In the genomic region with DNA sequence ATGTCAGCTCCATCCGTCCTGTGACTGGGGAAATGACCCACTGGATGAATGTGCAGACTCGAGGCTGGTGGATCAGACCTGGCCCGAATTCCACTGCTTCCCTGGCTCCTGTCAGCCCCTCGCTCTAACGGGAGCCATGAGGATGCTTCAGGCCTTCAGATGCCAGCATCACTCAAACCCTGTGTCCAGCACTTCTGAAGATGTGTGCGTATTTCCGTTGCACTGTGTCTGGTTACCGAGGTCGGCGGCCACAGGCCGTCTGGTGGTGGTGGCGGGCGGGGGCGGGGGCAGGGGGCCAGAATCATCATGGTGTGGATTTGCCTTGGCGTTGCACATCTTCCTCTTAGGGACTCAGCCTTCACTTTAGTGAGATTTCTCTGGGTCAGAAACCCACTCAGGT, we compare ENCODE assay signal across 1 cellular context.
TF ChIP-seq lines count a peak whose summit lies in the region.

No MANE protein-coding gene starts in this region.

TF ChIP-seq in GM12878, 131 proteins besides CTCF, POLR2A, EP300 and RAD21:
- TF ChIP-seq HCFC1 (IDR thresholded peaks at IDR 0.05; ENCODE audit: low read length) (no peak), TCF12 (IDR thresholded peaks at IDR 0.05; ENCODE audit: low read depth, low read length) (no peak), CBFB (IDR thresholded peaks at IDR 0.05; ENCODE audit: low read depth) (no peak), PAX8 (IDR thresholded peaks at IDR 0.05) (no peak), RB1 (IDR thresholded peaks at IDR 0.05; ENCODE audit: borderline replicate concordance) (no peak), MTA3 (IDR thresholded peaks at IDR 0.05; ENCODE audit: borderline replicate concordance, low read length) (no peak), EZH2 (IDR thresholded peaks at IDR 0.05; ENCODE audit: borderline replicate concordance, control insufficient read depth, low read depth, low read length) (no peak), KAT2A (conservative IDR thresholded peaks at IDR 0.05; ENCODE audit: control insufficient read depth, low read depth, low read length) (no peak), HDAC2 (IDR thresholded peaks at IDR 0.05) (no peak), IKZF2 (IDR thresholded peaks at IDR 0.05) (no peak)
- TF ChIP-seq, protein P1, sequence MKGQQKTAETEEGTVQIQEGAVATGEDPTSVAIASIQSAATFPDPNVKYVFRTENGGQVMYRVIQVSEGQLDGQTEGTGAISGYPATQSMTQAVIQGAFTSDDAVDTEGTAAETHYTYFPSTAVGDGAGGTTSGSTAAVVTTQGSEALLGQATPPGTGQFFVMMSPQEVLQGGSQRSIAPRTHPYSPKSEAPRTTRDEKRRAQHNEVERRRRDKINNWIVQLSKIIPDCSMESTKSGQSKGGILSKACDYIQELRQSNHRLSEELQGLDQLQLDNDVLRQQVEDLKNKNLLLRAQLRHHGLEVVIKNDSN (IDR thresholded peaks at IDR 0.05; ENCODE audit: borderline replicate concordance, extremely low read length, insufficient read depth, low read depth, low read length) = no peak
- TF ChIP-seq, protein P2, sequence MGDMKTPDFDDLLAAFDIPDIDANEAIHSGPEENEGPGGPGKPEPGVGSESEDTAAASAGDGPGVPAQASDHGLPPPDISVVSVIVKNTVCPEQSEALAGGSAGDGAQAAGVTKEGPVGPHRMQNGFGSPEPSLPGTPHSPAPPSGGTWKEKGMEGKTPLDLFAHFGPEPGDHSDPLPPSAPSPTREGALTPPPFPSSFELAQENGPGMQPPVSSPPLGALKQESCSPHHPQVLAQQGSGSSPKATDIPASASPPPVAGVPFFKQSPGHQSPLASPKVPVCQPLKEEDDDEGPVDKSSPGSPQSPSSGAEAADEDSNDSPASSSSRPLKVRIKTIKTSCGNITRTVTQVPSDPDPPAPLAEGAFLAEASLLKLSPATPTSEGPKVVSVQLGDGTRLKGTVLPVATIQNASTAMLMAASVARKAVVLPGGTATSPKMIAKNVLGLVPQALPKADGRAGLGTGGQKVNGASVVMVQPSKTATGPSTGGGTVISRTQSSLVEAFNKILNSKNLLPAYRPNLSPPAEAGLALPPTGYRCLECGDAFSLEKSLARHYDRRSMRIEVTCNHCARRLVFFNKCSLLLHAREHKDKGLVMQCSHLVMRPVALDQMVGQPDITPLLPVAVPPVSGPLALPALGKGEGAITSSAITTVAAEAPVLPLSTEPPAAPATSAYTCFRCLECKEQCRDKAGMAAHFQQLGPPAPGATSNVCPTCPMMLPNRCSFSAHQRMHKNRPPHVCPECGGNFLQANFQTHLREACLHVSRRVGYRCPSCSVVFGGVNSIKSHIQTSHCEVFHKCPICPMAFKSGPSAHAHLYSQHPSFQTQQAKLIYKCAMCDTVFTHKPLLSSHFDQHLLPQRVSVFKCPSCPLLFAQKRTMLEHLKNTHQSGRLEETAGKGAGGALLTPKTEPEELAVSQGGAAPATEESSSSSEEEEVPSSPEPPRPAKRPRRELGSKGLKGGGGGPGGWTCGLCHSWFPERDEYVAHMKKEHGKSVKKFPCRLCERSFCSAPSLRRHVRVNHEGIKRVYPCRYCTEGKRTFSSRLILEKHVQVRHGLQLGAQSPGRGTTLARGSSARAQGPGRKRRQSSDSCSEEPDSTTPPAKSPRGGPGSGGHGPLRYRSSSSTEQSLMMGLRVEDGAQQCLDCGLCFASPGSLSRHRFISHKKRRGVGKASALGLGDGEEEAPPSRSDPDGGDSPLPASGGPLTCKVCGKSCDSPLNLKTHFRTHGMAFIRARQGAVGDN (IDR thresholded peaks at IDR 0.05) = no peak
- TF ChIP-seq, protein P3, sequence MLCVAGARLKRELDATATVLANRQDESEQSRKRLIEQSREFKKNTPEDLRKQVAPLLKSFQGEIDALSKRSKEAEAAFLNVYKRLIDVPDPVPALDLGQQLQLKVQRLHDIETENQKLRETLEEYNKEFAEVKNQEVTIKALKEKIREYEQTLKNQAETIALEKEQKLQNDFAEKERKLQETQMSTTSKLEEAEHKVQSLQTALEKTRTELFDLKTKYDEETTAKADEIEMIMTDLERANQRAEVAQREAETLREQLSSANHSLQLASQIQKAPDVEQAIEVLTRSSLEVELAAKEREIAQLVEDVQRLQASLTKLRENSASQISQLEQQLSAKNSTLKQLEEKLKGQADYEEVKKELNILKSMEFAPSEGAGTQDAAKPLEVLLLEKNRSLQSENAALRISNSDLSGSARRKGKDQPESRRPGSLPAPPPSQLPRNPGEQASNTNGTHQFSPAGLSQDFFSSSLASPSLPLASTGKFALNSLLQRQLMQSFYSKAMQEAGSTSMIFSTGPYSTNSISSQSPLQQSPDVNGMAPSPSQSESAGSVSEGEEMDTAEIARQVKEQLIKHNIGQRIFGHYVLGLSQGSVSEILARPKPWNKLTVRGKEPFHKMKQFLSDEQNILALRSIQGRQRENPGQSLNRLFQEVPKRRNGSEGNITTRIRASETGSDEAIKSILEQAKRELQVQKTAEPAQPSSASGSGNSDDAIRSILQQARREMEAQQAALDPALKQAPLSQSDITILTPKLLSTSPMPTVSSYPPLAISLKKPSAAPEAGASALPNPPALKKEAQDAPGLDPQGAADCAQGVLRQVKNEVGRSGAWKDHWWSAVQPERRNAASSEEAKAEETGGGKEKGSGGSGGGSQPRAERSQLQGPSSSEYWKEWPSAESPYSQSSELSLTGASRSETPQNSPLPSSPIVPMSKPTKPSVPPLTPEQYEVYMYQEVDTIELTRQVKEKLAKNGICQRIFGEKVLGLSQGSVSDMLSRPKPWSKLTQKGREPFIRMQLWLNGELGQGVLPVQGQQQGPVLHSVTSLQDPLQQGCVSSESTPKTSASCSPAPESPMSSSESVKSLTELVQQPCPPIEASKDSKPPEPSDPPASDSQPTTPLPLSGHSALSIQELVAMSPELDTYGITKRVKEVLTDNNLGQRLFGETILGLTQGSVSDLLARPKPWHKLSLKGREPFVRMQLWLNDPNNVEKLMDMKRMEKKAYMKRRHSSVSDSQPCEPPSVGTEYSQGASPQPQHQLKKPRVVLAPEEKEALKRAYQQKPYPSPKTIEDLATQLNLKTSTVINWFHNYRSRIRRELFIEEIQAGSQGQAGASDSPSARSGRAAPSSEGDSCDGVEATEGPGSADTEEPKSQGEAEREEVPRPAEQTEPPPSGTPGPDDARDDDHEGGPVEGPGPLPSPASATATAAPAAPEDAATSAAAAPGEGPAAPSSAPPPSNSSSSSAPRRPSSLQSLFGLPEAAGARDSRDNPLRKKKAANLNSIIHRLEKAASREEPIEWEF (IDR thresholded peaks at IDR 0.05; ENCODE audit: insufficient replicate concordance, low read depth, low read length) = no peak
- TF ChIP-seq, protein P4, sequence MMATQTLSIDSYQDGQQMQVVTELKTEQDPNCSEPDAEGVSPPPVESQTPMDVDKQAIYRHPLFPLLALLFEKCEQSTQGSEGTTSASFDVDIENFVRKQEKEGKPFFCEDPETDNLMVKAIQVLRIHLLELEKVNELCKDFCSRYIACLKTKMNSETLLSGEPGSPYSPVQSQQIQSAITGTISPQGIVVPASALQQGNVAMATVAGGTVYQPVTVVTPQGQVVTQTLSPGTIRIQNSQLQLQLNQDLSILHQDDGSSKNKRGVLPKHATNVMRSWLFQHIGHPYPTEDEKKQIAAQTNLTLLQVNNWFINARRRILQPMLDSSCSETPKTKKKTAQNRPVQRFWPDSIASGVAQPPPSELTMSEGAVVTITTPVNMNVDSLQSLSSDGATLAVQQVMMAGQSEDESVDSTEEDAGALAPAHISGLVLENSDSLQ (IDR thresholded peaks at IDR 0.05) = no peak
- TF ChIP-seq, protein P5, sequence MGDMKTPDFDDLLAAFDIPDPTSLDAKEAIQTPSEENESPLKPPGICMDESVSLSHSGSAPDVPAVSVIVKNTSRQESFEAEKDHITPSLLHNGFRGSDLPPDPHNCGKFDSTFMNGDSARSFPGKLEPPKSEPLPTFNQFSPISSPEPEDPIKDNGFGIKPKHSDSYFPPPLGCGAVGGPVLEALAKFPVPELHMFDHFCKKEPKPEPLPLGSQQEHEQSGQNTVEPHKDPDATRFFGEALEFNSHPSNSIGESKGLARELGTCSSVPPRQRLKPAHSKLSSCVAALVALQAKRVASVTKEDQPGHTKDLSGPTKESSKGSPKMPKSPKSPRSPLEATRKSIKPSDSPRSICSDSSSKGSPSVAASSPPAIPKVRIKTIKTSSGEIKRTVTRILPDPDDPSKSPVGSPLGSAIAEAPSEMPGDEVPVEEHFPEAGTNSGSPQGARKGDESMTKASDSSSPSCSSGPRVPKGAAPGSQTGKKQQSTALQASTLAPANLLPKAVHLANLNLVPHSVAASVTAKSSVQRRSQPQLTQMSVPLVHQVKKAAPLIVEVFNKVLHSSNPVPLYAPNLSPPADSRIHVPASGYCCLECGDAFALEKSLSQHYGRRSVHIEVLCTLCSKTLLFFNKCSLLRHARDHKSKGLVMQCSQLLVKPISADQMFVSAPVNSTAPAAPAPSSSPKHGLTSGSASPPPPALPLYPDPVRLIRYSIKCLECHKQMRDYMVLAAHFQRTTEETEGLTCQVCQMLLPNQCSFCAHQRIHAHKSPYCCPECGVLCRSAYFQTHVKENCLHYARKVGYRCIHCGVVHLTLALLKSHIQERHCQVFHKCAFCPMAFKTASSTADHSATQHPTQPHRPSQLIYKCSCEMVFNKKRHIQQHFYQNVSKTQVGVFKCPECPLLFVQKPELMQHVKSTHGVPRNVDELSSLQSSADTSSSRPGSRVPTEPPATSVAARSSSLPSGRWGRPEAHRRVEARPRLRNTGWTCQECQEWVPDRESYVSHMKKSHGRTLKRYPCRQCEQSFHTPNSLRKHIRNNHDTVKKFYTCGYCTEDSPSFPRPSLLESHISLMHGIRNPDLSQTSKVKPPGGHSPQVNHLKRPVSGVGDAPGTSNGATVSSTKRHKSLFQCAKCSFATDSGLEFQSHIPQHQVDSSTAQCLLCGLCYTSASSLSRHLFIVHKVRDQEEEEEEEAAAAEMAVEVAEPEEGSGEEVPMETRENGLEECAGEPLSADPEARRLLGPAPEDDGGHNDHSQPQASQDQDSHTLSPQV (IDR thresholded peaks at IDR 0.05) = no peak
- TF ChIP-seq, protein P6, sequence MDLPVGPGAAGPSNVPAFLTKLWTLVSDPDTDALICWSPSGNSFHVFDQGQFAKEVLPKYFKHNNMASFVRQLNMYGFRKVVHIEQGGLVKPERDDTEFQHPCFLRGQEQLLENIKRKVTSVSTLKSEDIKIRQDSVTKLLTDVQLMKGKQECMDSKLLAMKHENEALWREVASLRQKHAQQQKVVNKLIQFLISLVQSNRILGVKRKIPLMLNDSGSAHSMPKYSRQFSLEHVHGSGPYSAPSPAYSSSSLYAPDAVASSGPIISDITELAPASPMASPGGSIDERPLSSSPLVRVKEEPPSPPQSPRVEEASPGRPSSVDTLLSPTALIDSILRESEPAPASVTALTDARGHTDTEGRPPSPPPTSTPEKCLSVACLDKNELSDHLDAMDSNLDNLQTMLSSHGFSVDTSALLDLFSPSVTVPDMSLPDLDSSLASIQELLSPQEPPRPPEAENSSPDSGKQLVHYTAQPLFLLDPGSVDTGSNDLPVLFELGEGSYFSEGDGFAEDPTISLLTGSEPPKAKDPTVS (IDR thresholded peaks at IDR 0.05; ENCODE audit: low read depth, low read length) = no peak
